11 cellular contexts compared by ENCODE assay signal in genomic region chr2:237438082-237438925, GRCh38. TPM values are rescaled to one million over a fixed set of nuclear protein-coding genes. Genes with fewer than 3 reads are reported as not detected.
DNase-seq lines count a peak whose midpoint lies in the region; ATAC-seq and TF ChIP-seq lines count a peak whose summit lies in the region.
"Had no signal": no experiment of that assay in that cellular context is flagged by ENCODE, and none has a peak within 500 bp of the region (broad histone marks: within the 10 kb centered on the region; RNA-seq: fewer than 3 reads in every experiment).

No MANE protein-coding gene starts in this region.

- H3K4me1 ChIP-seq in ascending aorta (peaks cover 11 to 33% of the 10 kb centered on the region in 2 donors), neural progenitor cell (no peaks in the 10 kb centered on the region)

- H3K9me3 ChIP-seq in ascending aorta = no peaks in the 10 kb centered on the region
- no peaks in the 10 kb centered on the region for H3K9me3 ChIP-seq in neural progenitor cell (ENCODE audit: low read depth)
- H3K9me3 ChIP-seq: lower lobe of right lung had no signal

- H3K36me3 ChIP-seq in ascending aorta = no peaks in the 10 kb centered on the region
- H3K36me3 ChIP-seq in neural progenitor cell = no peaks in the 10 kb centered on the region
- H3K36me3 ChIP-seq: lower lobe of right lung had no signal

- no peak overlapping the region for H3K4me3 ChIP-seq in ascending aorta
- no peak overlapping the region for H3K4me3 ChIP-seq in neural progenitor cell
- H3K4me3 ChIP-seq: lower lobe of right lung had no signal

- H4K20me1 ChIP-seq in neural progenitor cell (ENCODE audit: low read depth) = no peaks in the 10 kb centered on the region

- DNase-seq in DMS53 treated with DMSO at 0.1 percent for 48 hours (lab: John Stamatoyannopoulos, UW; ENCODE audit: unreplicated experiment) (peak; percentile 98), NCI-H1092 treated with DMSO at 0.1 percent for 48 hours (lab: John Stamatoyannopoulos, UW) (peak; percentile 6), ascending aorta (ENCODE audit: low spot score in 2 of 2) (peak in 1 of 2 donors; percentile 52), neural progenitor cell (ENCODE audit: low spot score) (no peak), midbrain (lab: John Stamatoyannopoulos, UW) (no peak), hepatic stellate cell (ENCODE audit: low spot score) (no peak), NCI-H1694 treated with DMSO at 0.1 percent for 48 hours (lab: John Stamatoyannopoulos, UW) (no peak)
- DNase-seq: lower lobe of right lung, NCI-H1436 had no signal

- intact Hi-C loops in ascending aorta (cut with DNase I) = no loop called here

- H3K79me2 ChIP-seq in neural progenitor cell (ENCODE audit: low read depth) = no peaks in the 10 kb centered on the region

- peaks cover 3% of the 10 kb centered on the region for H3K9me3 Mint-ChIP-seq in neural progenitor cell

- no peak for ATAC-seq in GM21447 (IDR thresholded peaks at IDR 0.05; ENCODE audit: unreplicated experiment)
- ATAC-seq: lower lobe of right lung had no signal

- no peak overlapping the region for H3K9ac ChIP-seq in neural progenitor cell

- no peak overlapping the region for H2AFZ ChIP-seq in neural progenitor cell (replicated peaks)

- H3K27ac ChIP-seq in ascending aorta (peak overlapping the region; percentile 41 to 78), neural progenitor cell (no peak overlapping the region)
- H3K27ac ChIP-seq: epithelial cell of prostate, lower lobe of right lung had no signal

- TF ChIP-seq CTCF in ascending aorta (IDR thresholded peaks at IDR 0.05) (no peak), neural progenitor cell (IDR thresholded peaks at IDR 0.05) (no peak)

- peak overlapping the region; percentile 8 for H3K27ac Mint-ChIP-seq in neural progenitor cell

- H3K4me1 Mint-ChIP-seq in neural progenitor cell = peaks cover 26% of the 10 kb centered on the region

- no peaks in the 10 kb centered on the region for H3K36me3 Mint-ChIP-seq in neural progenitor cell

- H3K4me3 Mint-ChIP-seq in neural progenitor cell = no peak overlapping the region

- no peaks in the 10 kb centered on the region for H3F3A ChIP-seq in neural progenitor cell (ENCODE audit: low read depth)

- H3K4me2 ChIP-seq in neural progenitor cell = no peak overlapping the region

- H3K27me3 ChIP-seq in ascending aorta (no peaks in the 10 kb centered on the region), neural progenitor cell (no peaks in the 10 kb centered on the region)

- peaks cover 4% of the 10 kb centered on the region for H3K27me3 Mint-ChIP-seq in neural progenitor cell (ENCODE audit: insufficient read depth, low read depth)

RNA-seq across cellular contexts. Expression of gene COL6A3, which starts 24.3 kb away (rescaled TPM):
- total RNA-seq in ascending aorta (156 TPM), neural progenitor cell (ENCODE audit: low replicate concordance) (0.41 and 0.50 TPM in 2 replicates)

RNA-seq across cellular contexts. Expression of gene MLPH, which starts 48.7 kb away (rescaled TPM):
- 91.0 TPM for total RNA-seq in ascending aorta
- not detected in 2 replicates for total RNA-seq in neural progenitor cell (ENCODE audit: low replicate concordance)

Comparison
In these comparisons a context has a peak if more than half of its experiments do, and no peak if none do; other contexts are left out.
1. DNase-seq: peak in DMS53 treated with DMSO at 0.1 percent for 48 hours (single experiment) and NCI-H1092 treated with DMSO at 0.1 percent for 48 hours (single experiment); none in neural progenitor cell (single experiment), midbrain (single experiment), hepatic stellate cell (single experiment) and NCI-H1694 treated with DMSO at 0.1 percent for 48 hours (single experiment).
2. RNA of gene COL6A3, which starts 24.3 kb away (total RNA-seq): 156 TPM in ascending aorta (single experiment); 0.41 to 0.50 TPM in neural progenitor cell; every median in the first group is over 100 times any median in the second.
3. RNA of gene MLPH, which starts 48.7 kb away (total RNA-seq): 91.0 TPM in ascending aorta (single experiment); not detected in neural progenitor cell; every median in the first group is over 10 times any median in the second.